ENCODE assay signal across 8 cellular contexts in the genomic region with DNA sequence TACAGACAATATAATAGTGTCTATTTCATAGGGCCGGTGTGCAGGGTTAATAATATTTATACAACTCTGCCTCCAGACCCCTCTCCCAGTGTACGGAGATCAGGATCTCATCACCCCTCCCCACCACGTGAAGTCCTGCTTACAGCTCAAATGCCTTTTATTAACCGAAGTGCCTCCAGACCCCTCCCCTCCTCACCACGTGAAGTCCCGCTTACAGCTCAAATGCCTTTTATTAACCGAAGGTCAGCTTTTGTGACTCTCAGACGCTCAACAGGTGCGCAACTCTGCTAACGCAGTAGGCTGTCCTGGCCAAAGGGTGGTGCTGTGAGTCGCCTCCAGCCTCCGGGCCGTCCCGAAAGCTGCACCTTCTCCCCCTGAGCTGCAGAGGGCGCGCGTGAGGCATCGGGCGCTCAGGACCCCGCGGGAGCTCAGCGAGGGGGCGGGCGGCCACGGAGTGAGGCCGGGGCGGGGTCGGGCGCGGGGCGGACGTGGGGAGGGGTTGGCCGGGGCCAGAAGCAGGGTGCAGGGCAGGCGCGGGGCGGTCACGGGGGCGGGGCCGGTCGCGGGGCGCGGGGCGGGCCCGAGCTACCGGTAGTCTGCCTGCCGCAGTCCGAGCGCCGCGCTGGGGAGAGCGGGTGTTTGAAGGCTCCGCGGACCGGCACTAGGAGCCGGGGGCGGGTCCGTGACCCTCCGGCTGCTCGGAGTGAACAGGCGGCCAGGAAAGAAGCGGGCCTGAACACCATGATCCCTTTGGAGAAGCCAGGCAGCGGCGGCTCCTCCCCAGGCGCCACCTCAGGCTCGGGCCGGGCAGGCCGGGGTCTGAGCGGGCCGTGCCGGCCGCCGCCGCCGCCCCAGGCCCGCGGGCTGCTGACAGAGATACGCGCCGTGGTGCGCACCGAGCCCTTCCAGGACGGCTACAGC. TPM values are rescaled to one million over a fixed set of nuclear protein-coding genes. Genes with fewer than 3 reads are reported as not detected.
DNase-seq lines count a peak whose midpoint lies in the region; ATAC-seq and TF ChIP-seq lines count a peak whose summit lies in the region.

A gene (plus strand): TSS at position 606 of the 921 bp plus-strand sequence. CDS start 136 bp downstream, at position 742.

- H3K9me3 ChIP-seq in mesodermal cell (ENCODE audit: control insufficient read depth, low read length), result peaks cover 6% of the 10 kb centered on the region

- H3K4me1 Mint-ChIP-seq in activated CD8-positive, alpha-beta memory T cell treated with anti-CD3 and anti-CD28 coated beads, Interleukin-2, amount 10 ng/mL, durations not matched to agents 7 days and 5 days, result peaks cover 23% of the 10 kb centered on the region

- CTCF ChIA-PET in activated CD8-positive, alpha-beta memory T cell treated with anti-CD3 and anti-CD28 coated beads, Interleukin-2, amount 10 ng/mL, durations not matched to agents 7 days and 5 days (lab: Charles Lee), result interaction anchor here (0.6 to 8.9 kb wide), 82 partner anchors 8 to 654 kb away, joined by 3 to 332 read pairs (median 6); a partner anchor contains a TSS

- in situ Hi-C loops in endometrial microvascular endothelial cells (cut with HindIII; ENCODE audit: inconsistent ontology term, low pct_unique_long_range_greater_than_20kb, low sequenced_read_pairs), result no loop called here

- peak within 1 kb of the TSS; percentile 76 for H3K4me3 ChIP-seq in mesodermal cell (ENCODE audit: extremely low read depth, insufficient read depth, low read length, poor library complexity, severe bottlenecking)

- TF ChIP-seq CTCF in GM20000 (IDR thresholded peaks at IDR 0.05; ENCODE audit: extremely low read depth, missing control alignments), result peak; percentile 99

- peak within 1 kb of the TSS; percentile 98 for H3K4me3 Mint-ChIP-seq in activated CD8-positive, alpha-beta memory T cell treated with anti-CD3 and anti-CD28 coated beads, Interleukin-2, amount 10 ng/mL, durations not matched to agents 7 days and 5 days

- H3K27me3 Mint-ChIP-seq in activated CD8-positive, alpha-beta memory T cell treated with anti-CD3 and anti-CD28 coated beads, Interleukin-2, amount 10 ng/mL, durations not matched to agents 7 days and 5 days, result peaks cover 18% of the 10 kb centered on the region

- H3K36me3 Mint-ChIP-seq in activated CD8-positive, alpha-beta memory T cell treated with anti-CD3 and anti-CD28 coated beads, Interleukin-2, amount 10 ng/mL, durations not matched to agents 7 days and 5 days, result peaks cover 34% of the 10 kb centered on the region

- H3K27ac ChIP-seq in mesodermal cell (ENCODE audit: low read depth, low read length, severe bottlenecking), result peak within 1 kb of the TSS; percentile 84

- peak; percentile 82 for ATAC-seq in activated CD8-positive, alpha-beta memory T cell treated with anti-CD3 and anti-CD28 coated beads, Interleukin-2, amount 10 ng/mL, durations not matched to agents 7 days and 5 days

- DNase-seq in COR-L47 (lab: John Stamatoyannopoulos, UW) (peak; percentile 79), GM20000 (ENCODE audit: low spot score) (peak; percentile 95), HT-29 (ENCODE audit: low spot score) (peak; percentile 96), NOMO-1 treated with DMSO at 0.1 percent for 48 hours (lab: John Stamatoyannopoulos, UW; ENCODE audit: unreplicated experiment) (peak; percentile 91)
- peak; percentile 95 for DNase-seq in activated CD8-positive, alpha-beta memory T cell treated with anti-CD3 and anti-CD28 coated beads, Interleukin-2, amount 10 ng/mL, durations not matched to agents 7 days and 5 days
- DNase-seq in stimulated activated CD8-positive, alpha-beta memory T cell treated with anti-CD3 and anti-CD28 coated beads, Interleukin-15, amount 100 ng/mL, for 48 hours (ENCODE audit: low read depth in 2 of 2), result peak; percentile 87 to 88

- peaks cover 5% of the 10 kb centered on the region for H3K4me1 ChIP-seq in mesodermal cell (ENCODE audit: control insufficient read depth, insufficient read depth, low read length, poor library complexity, severe bottlenecking)

- H3K36me3 ChIP-seq in mesodermal cell (ENCODE audit: control insufficient read depth, insufficient read depth, low read length), result no peaks in the 10 kb centered on the region

- peak within 1 kb of the TSS; percentile 97 for H3K27ac Mint-ChIP-seq in activated CD8-positive, alpha-beta memory T cell treated with anti-CD3 and anti-CD28 coated beads, Interleukin-2, amount 10 ng/mL, durations not matched to agents 7 days and 5 days

- no peaks in the 10 kb centered on the region for H3K9me3 Mint-ChIP-seq in activated CD8-positive, alpha-beta memory T cell treated with anti-CD3 and anti-CD28 coated beads, Interleukin-2, amount 10 ng/mL, durations not matched to agents 7 days and 5 days (ENCODE audit: low read depth)

- WGBS in mesodermal cell (ENCODE audit: insufficient coverage in 2 of 2), 2 experiments, result 1% methylated on average over 28 to 56 of the region's 83 CpGs

RNA-seq across cellular contexts. Expression of the gene that starts here (rescaled TPM):
- total RNA-seq in HT-29 (2014; rRNA removed; shearing (Covaris generic)), result 4.9 and 7.1 TPM in 2 replicates
- total RNA-seq in activated CD8-positive, alpha-beta memory T cell treated with anti-CD3 and anti-CD28 coated beads, Interleukin-2, amount 10 ng/mL, durations not matched to agents 7 days and 5 days, result 10 to 100 TPM; 84.9 to 86.1 TPM
- 56.6 TPM for total RNA-seq in endometrial microvascular endothelial cells (ENCODE audit: inconsistent ontology term)
- polyA plus RNA-seq in mesodermal cell (2013, experiment 1 of 2), result 37.7 TPM
- polyA plus RNA-seq in mesodermal cell (2013, experiment 2 of 2), result 37.0 TPM

Comparison
In these comparisons a context has a peak if more than half of its experiments do, and no peak if none do; other contexts are left out.
1. Peak in every context shown above with its lines: DNase-seq, ATAC-seq, H3K4me3 ChIP-seq and H3K27ac ChIP-seq.